In the genomic region with DNA sequence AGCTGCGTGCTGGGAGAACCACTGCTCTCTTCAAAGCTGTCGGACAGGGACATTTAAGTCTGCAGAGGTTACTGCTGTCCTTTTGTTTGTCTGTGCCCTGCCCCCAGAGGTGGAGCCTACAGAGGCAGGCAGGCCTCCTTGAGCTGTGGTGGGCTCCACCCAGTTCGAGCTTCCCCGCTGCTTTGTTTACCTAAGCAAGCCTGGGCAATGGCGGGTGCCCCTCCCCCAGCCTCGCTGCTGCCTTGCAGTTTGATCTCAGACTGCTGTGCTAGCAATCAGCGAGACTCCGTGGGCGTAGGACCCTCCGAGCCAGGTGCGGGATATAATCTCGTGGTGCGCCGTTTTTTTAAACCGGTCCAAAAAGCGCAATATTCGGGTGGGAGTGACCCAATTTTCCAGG, we compare ENCODE assay signal across 2 cellular contexts.
A peak's percentile ranks its signal among the peaks of the same experiment; 100 is the strongest.
TF ChIP-seq lines count a peak whose summit lies in the region.
"Not testable (repeated sequence)": the region's sequence is repeated elsewhere in the genome, so short reads cannot be mapped to it uniquely, and the experiment has no call there.

No MANE protein-coding gene starts in this region.

TF ChIP-seq in HEK293, 187 proteins besides CTCF, POLR2A, EP300 and RAD21:
- TF ChIP-seq KLF1 (tag by site-specific recombination; IDR thresholded peaks at IDR 0.05) (peak; percentile 22; the same call in 1 of the 2 replicates), YY1 (tag by site-specific recombination; IDR thresholded peaks at IDR 0.05) (0 out of 2 replicates have a peak, but pooled peaks have one; percentile 38)

TF ChIP-seq in HepG2, 621 proteins besides CTCF, POLR2A, EP300 and RAD21:
- not testable (repeated sequence) for TF ChIP-seq FOXA1, SOX13 (IDR thresholded peaks at IDR 0.05)
- TF ChIP-seq FOXA1 (CRISPR knock-in tag; IDR thresholded peaks at IDR 0.05): peak; percentile 54
- TF ChIP-seq SOX13 (CRISPR knock-in tag; conservative IDR thresholded peaks at IDR 0.05 in 1 of 2, IDR thresholded peaks at IDR 0.05 in 1 of 2): 0 out of 4 replicates have a peak, but pooled peaks of 1 of the 2 experiments have one; percentile 11
- TF ChIP-seq, protein P1, sequence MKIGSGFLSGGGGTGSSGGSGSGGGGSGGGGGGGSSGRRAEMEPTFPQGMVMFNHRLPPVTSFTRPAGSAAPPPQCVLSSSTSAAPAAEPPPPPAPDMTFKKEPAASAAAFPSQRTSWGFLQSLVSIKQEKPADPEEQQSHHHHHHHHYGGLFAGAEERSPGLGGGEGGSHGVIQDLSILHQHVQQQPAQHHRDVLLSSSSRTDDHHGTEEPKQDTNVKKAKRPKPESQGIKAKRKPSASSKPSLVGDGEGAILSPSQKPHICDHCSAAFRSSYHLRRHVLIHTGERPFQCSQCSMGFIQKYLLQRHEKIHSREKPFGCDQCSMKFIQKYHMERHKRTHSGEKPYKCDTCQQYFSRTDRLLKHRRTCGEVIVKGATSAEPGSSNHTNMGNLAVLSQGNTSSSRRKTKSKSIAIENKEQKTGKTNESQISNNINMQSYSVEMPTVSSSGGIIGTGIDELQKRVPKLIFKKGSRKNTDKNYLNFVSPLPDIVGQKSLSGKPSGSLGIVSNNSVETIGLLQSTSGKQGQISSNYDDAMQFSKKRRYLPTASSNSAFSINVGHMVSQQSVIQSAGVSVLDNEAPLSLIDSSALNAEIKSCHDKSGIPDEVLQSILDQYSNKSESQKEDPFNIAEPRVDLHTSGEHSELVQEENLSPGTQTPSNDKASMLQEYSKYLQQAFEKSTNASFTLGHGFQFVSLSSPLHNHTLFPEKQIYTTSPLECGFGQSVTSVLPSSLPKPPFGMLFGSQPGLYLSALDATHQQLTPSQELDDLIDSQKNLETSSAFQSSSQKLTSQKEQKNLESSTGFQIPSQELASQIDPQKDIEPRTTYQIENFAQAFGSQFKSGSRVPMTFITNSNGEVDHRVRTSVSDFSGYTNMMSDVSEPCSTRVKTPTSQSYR (CRISPR knock-in tag; IDR thresholded peaks at IDR 0.05; ENCODE audit: borderline replicate concordance): peak; percentile 70; the same call in 1 of the 2 replicates
